ENCODE assay signal across 10 cellular contexts in the genomic region with DNA sequence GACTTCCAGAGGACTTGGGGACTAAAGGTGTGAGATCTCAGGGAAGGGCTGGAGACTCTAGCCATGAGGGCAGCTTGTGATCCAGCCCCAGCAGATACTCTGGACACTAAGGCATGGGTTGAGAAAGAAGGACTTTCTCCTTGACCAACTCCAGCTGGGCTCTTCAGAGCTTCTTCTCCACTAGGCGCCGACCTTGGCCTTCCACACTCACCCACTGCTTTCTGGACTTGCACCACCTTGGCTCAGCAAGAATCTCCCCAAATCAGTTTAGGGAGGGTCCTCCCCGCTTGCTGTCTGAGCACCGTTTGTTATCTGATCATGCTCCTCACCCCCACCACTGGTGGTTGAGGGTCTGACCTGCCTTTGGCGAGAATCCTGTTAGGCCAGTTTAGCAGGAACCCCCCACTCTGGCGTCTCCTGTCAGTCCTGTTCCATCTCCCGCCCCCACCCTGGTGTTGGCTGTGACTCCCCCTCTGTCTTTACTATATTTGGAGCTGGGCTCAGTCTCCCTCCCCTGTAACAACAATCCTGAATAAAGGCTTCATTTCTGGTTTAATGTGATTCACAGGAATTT. TPM values are rescaled to one million over a fixed set of nuclear protein-coding genes. Genes with fewer than 3 reads are reported as not detected.
DNase-seq lines count a peak whose midpoint lies in the region; ATAC-seq, FAIRE-seq and TF ChIP-seq lines count a peak whose summit lies in the region.
"Not testable (repeated sequence)": the region's sequence is repeated elsewhere in the genome, so short reads cannot be mapped to it uniquely, and the experiment has no call there.
"Had no signal": no experiment of that assay in that cellular context is flagged by ENCODE, and none has a peak within 500 bp of the region (broad histone marks: within the 10 kb centered on the region; RNA-seq: fewer than 3 reads in every experiment).

No MANE protein-coding gene starts in this region.

- H3K27me3 Mint-ChIP-seq in activated CD4-positive, alpha-beta T cell treated with anti-CD3 and anti-CD28 coated beads, Interleukin-2, amount 10 ng/mL, durations not matched to agents 7 days and 5 days; activated T-cell treated with anti-CD3 and anti-CD28 coated beads, Interleukin-2, amount 50 U/mL, for 72 hours (ENCODE audit: low read depth); central memory CD8-positive, alpha-beta T cell; osteocyte (ENCODE audit: unreplicated experiment); type B pancreatic cell: not testable (repeated sequence)

- POLR2A ChIA-PET in activated CD4-positive, alpha-beta T cell treated with anti-CD3 and anti-CD28 coated beads, Interleukin-2, amount 10 ng/mL, durations not matched to agents 7 days and 5 days (lab: Charles Lee) = not testable (repeated sequence)
- POLR2A ChIA-PET in HepG2 (lab: Yijun Ruan, JAX) = interaction anchor here (0.8 kb wide), 1 partner anchor 36 kb away, joined by 3 read pairs; no protein-coding TSS in a partner anchor

- peaks cover 14 to 37% of the 10 kb centered on the region in 2 experiments; a peak in 4 of 5 replicates for H3K36me3 ChIP-seq in HepG2 (replicated peaks in 1 of 2; ENCODE audit: control insufficient read depth in 1 of 2, insufficient read depth in 2 of 2, low read length in 2 of 2)

- in situ Hi-C loops in HepG2 (cut with HindIII; ENCODE audit: extremely low pct_ligation_motif_present, low pct_unique_long_range_greater_than_20kb) = loop anchor here (10.0 kb wide), 1 partner anchor 84 kb away; no protein-coding TSS in a partner anchor

- H3K27ac Mint-ChIP-seq in activated CD4-positive, alpha-beta T cell treated with anti-CD3 and anti-CD28 coated beads, Interleukin-2, amount 10 ng/mL, durations not matched to agents 7 days and 5 days = peak overlapping the region; percentile 42
- peak overlapping the region; percentile 89 for H3K27ac Mint-ChIP-seq in activated T-cell treated with anti-CD3 and anti-CD28 coated beads, Interleukin-2, amount 50 U/mL, for 72 hours
- H3K27ac Mint-ChIP-seq in central memory CD8-positive, alpha-beta T cell (ENCODE audit: low read depth) = peak overlapping the region; percentile 65
- not testable (repeated sequence) for H3K27ac Mint-ChIP-seq in osteocyte (ENCODE audit: unreplicated experiment)
- peak overlapping the region; percentile 56 for H3K27ac Mint-ChIP-seq in type B pancreatic cell

- H2AFZ ChIP-seq in HepG2 (ENCODE audit: low read length) = not testable (repeated sequence)

- FAIRE-seq in HepG2 (lab: Jason Lieb, UNC) = not testable (repeated sequence)

- peak overlapping the region; percentile 59 for H3K27ac ChIP-seq in HepG2 (ENCODE audit: extremely low read length, insufficient read depth, low read length)

- peaks cover 62% of the 10 kb centered on the region for H3K36me3 Mint-ChIP-seq in activated CD4-positive, alpha-beta T cell treated with anti-CD3 and anti-CD28 coated beads, Interleukin-2, amount 10 ng/mL, durations not matched to agents 7 days and 5 days (ENCODE audit: low read depth)
- H3K36me3 Mint-ChIP-seq in activated T-cell treated with anti-CD3 and anti-CD28 coated beads, Interleukin-2, amount 50 U/mL, for 72 hours (ENCODE audit: insufficient read depth in 2 of 2) = peaks cover 9 to 13% of the 10 kb centered on the region in 2 donors
- peaks cover 38% of the 10 kb centered on the region for H3K36me3 Mint-ChIP-seq in central memory CD8-positive, alpha-beta T cell (ENCODE audit: insufficient read depth)
- H3K36me3 Mint-ChIP-seq in osteocyte (ENCODE audit: unreplicated experiment) (peaks cover 61% of the 10 kb centered on the region), type B pancreatic cell (peaks cover 34% of the 10 kb centered on the region)

- CTCF ChIA-PET in activated CD4-positive, alpha-beta T cell treated with anti-CD3 and anti-CD28 coated beads, Interleukin-2, amount 10 ng/mL, durations not matched to agents 7 days and 5 days (lab: Charles Lee) = interaction anchor here (3.6 kb wide), 1 partner anchor 10 kb away, joined by 14 read pairs; the partner anchor contains the start of gene APOL2
- CTCF ChIA-PET in HepG2 (lab: Yijun Ruan, JAX; ENCODE audit: low intra/inter-chr PET ratio, low total read pairs) = not testable (repeated sequence)

- peak overlapping the region; percentile 32; the same call in 1 of the 2 replicates for H3K4me2 ChIP-seq in HepG2 (ENCODE audit: low read depth, low read length)

- TF ChIP-seq POLR2A in HepG2 (IDR thresholded peaks at IDR 0.05; ENCODE audit: insufficient read depth in 1 of 2, low read depth in 2 of 2, low read length in 2 of 2) = not testable (repeated sequence)

- H3K4me1 ChIP-seq in HepG2 (ENCODE audit: insufficient read depth, low read length) = peaks cover 65% of the 10 kb centered on the region

- peak overlapping the region; percentile 1; the same call in 1 of the 2 replicates for H3K9ac ChIP-seq in HepG2 (ENCODE audit: insufficient read depth, low read depth, low read length)

- TF ChIP-seq RAD21 in HepG2 (CRISPR knock-in tag; IDR thresholded peaks at IDR 0.05) = not testable (repeated sequence)

- TF ChIP-seq CTCF in HepG2 (CRISPR knock-in tag; IDR thresholded peaks at IDR 0.05); osteocyte (IDR thresholded peaks at IDR 0.05); type B pancreatic cell (conservative IDR thresholded peaks at IDR 0.05): not testable (repeated sequence)

- not testable (repeated sequence) for TF ChIP-seq EP300 in HepG2 (IDR thresholded peaks at IDR 0.05; ENCODE audit: low read depth in 2 of 2, low read length in 2 of 2); HepG2 (CRISPR knock-in tag; IDR thresholded peaks at IDR 0.05; ENCODE audit: borderline replicate concordance)

- H3K9me3 ChIP-seq in HepG2 (ENCODE audit: low read length) = not testable (repeated sequence)

- 88% methylated on average over 7 of the region's 7 CpGs for WGBS in HepG2 (ENCODE audit: low lambda C conversion rate)

- not testable (repeated sequence) for H4K20me1 ChIP-seq in HepG2 (ENCODE audit: insufficient read depth, low read length)

- intact Hi-C loops in HepG2 (cut with micrococcal nuclease; ENCODE audit: unreplicated experiment) = not testable (repeated sequence)

- ATAC-seq in activated T-cell treated with anti-CD3 and anti-CD28 coated beads, Interleukin-2, amount 50 U/mL, for 72 hours (replicated peaks in 1 of 2); central memory CD8-positive, alpha-beta T cell (replicated peaks; ENCODE audit: extremely low read depth, poor library complexity, severe bottlenecking); HepG2: not testable (repeated sequence)

- H3K9me3 Mint-ChIP-seq in activated CD4-positive, alpha-beta T cell treated with anti-CD3 and anti-CD28 coated beads, Interleukin-2, amount 10 ng/mL, durations not matched to agents 7 days and 5 days; activated T-cell treated with anti-CD3 and anti-CD28 coated beads, Interleukin-2, amount 50 U/mL, for 72 hours; central memory CD8-positive, alpha-beta T cell; osteocyte (ENCODE audit: unreplicated experiment); type B pancreatic cell: not testable (repeated sequence)

- not testable (repeated sequence) for H3K4me3 Mint-ChIP-seq in activated CD4-positive, alpha-beta T cell treated with anti-CD3 and anti-CD28 coated beads, Interleukin-2, amount 10 ng/mL, durations not matched to agents 7 days and 5 days; activated T-cell treated with anti-CD3 and anti-CD28 coated beads, Interleukin-2, amount 50 U/mL, for 72 hours; central memory CD8-positive, alpha-beta T cell; osteocyte (ENCODE audit: unreplicated experiment)
- peak overlapping the region; percentile 50 for H3K4me3 Mint-ChIP-seq in type B pancreatic cell

- not testable (repeated sequence) for H3K27me3 ChIP-seq in HepG2 (ENCODE audit: control insufficient read depth in 1 of 2, insufficient read depth in 2 of 2, low read length in 2 of 2)

- BruUV-seq in HepG2 (replicated peaks; lab: Mats Ljungman, UMichigan) = not testable (repeated sequence)

- peaks cover 18% of the 10 kb centered on the region for H3K4me1 Mint-ChIP-seq in activated CD4-positive, alpha-beta T cell treated with anti-CD3 and anti-CD28 coated beads, Interleukin-2, amount 10 ng/mL, durations not matched to agents 7 days and 5 days
- peaks cover 18% of the 10 kb centered on the region for H3K4me1 Mint-ChIP-seq in activated T-cell treated with anti-CD3 and anti-CD28 coated beads, Interleukin-2, amount 50 U/mL, for 72 hours (ENCODE audit: low read depth)
- peaks cover 26% of the 10 kb centered on the region for H3K4me1 Mint-ChIP-seq in central memory CD8-positive, alpha-beta T cell
- not testable (repeated sequence) for H3K4me1 Mint-ChIP-seq in osteocyte (ENCODE audit: unreplicated experiment)
- H3K4me1 Mint-ChIP-seq in type B pancreatic cell (ENCODE audit: unreplicated experiment) = peaks cover 22% of the 10 kb centered on the region

- not testable (repeated sequence) for H3K4me3 ChIP-seq in HepG2 (replicated peaks in 1 of 3; ENCODE audit: insufficient read depth in 1 of 3, low read depth in 2 of 3, low read length in 3 of 3)

- not testable (repeated sequence) for H3K79me2 ChIP-seq in HepG2 (ENCODE audit: insufficient read depth, low read length)

- not testable (repeated sequence) for DNase-seq in activated CD4-positive, alpha-beta T cell treated with anti-CD3 and anti-CD28 coated beads, Interleukin-2, amount 10 ng/mL, durations not matched to agents 7 days and 5 days; activated T-cell treated with anti-CD3 and anti-CD28 coated beads, Interleukin-2, amount 50 U/mL, for 72 hours; central memory CD8-positive, alpha-beta T cell (ENCODE audit: low spot score in 2 of 2); HepG2 (ENCODE audit: low spot score); type B pancreatic cell (ENCODE audit: extremely low spot score, unreplicated experiment)
- peak; percentile 75 for DNase-seq in osteocyte (ENCODE audit: extremely low spot score, unreplicated experiment)

RNA-seq across cellular contexts. Expression of gene APOL2, which starts 10.4 kb away (rescaled TPM):
- total RNA-seq in activated CD4-positive, alpha-beta T cell treated with anti-CD3 and anti-CD28 coated beads, Interleukin-2, amount 10 ng/mL, durations not matched to agents 7 days and 5 days = 10 to 100 TPM; 77.0 to 85.4 TPM
- total RNA-seq in activated T-cell treated with anti-CD3 and anti-CD28 coated beads, Interleukin-2, amount 50 U/mL, for 72 hours = 10 to 100 TPM; 64.5 to 69.5 TPM
- total RNA-seq in HepG2 (2016; rRNA removed; fragmentation: Illumina TruSeq; extraction: Trizol) = 28.7 and 34.3 TPM in 2 replicates
- total RNA-seq in HepG2 (2016; cell fraction: cytosol; rRNA removed; fragmentation: Illumina TruSeq; extraction: Trizol; ENCODE audit: low read depth) = 2.5 and 3.6 TPM in 2 replicates
- total RNA-seq in HepG2 (2016; cell fraction: insoluble cytoplasmic fraction; rRNA removed; fragmentation: Illumina TruSeq; extraction: Trizol) = 27.0 and 29.3 TPM in 2 replicates
- total RNA-seq in HepG2 (2016; cell fraction: membrane; rRNA removed; fragmentation: Illumina TruSeq; extraction: Trizol) = 8.2 and 9.0 TPM in 2 replicates
- 16.8 and 21.4 TPM in 2 replicates for total RNA-seq in HepG2 (2016; cell fraction: nucleus; rRNA removed; fragmentation: Illumina TruSeq; extraction: Trizol)
- polyA plus RNA-seq in HepG2 (2011; rRNA removed) = 51.2 and 94.4 TPM in 2 replicates
- polyA plus RNA-seq in HepG2 (2011; cell fraction: cytosol; rRNA removed) = 53.4 and 72.6 TPM in 2 replicates
- 195 and 245 TPM in 2 replicates for polyA plus RNA-seq in HepG2 (2011; cell fraction: nucleus; rRNA removed)
- 58.3 and 88.7 TPM in 2 replicates for polyA plus RNA-seq in HepG2 (2012)
- polyA plus RNA-seq in HepG2 (2016; cell fraction: cytosol; fragmentation: Illumina TruSeq; extraction: Trizol; ENCODE audit: low read depth) = 1.8 TPM in 2 replicates
- 20.2 and 26.3 TPM in 2 replicates for polyA plus RNA-seq in HepG2 (2016; cell fraction: insoluble cytoplasmic fraction; fragmentation: Illumina TruSeq; extraction: Trizol; ENCODE audit: low read depth)
- polyA plus RNA-seq in HepG2 (2016; cell fraction: membrane; fragmentation: Illumina TruSeq; extraction: Trizol; ENCODE audit: low read depth) = 4.4 and 5.1 TPM in 2 replicates
- 31.6 and 34.2 TPM in 2 replicates for polyA plus RNA-seq in HepG2 (2016; cell fraction: nucleus; fragmentation: Illumina TruSeq; extraction: Trizol; ENCODE audit: insufficient read depth, low read depth)
- 34.5 and 120 TPM in 2 replicates for polyA minus RNA-seq in HepG2 (2011; rRNA and poly(A)+ RNA removed; ENCODE audit: low replicate concordance)
- 39.4 and 67.2 TPM in 2 replicates for polyA minus RNA-seq in HepG2 (2011; cell fraction: cytosol; rRNA and poly(A)+ RNA removed)
- polyA minus RNA-seq in HepG2 (2011; cell fraction: nucleus; rRNA and poly(A)+ RNA removed) = 44.7 and 77.3 TPM in 2 replicates
- total RNA-seq in osteocyte = 53.5 and 59.9 TPM in 2 replicates
- 23.7 and 30.4 TPM in 2 replicates for total RNA-seq in type B pancreatic cell (ENCODE audit: low replicate concordance)

RNA-seq across cellular contexts. Expression of gene APOL1, which starts 24.0 kb away (rescaled TPM):
- total RNA-seq in activated CD4-positive, alpha-beta T cell treated with anti-CD3 and anti-CD28 coated beads, Interleukin-2, amount 10 ng/mL, durations not matched to agents 7 days and 5 days = 10 to 100 TPM; 50.9 to 60.0 TPM
- 10 to 100 TPM; 32.7 to 44.5 TPM for total RNA-seq in activated T-cell treated with anti-CD3 and anti-CD28 coated beads, Interleukin-2, amount 50 U/mL, for 72 hours
- total RNA-seq in HepG2 (2016; rRNA removed; fragmentation: Illumina TruSeq; extraction: Trizol) (11.2 and 20.3 TPM in 2 replicates), osteocyte (16.2 and 19.5 TPM in 2 replicates), type B pancreatic cell (ENCODE audit: low replicate concordance) (5.4 and 6.8 TPM in 2 replicates)
- total RNA-seq in HepG2 (2016; cell fraction: cytosol; rRNA removed; fragmentation: Illumina TruSeq; extraction: Trizol; ENCODE audit: low read depth) = 2.3 and 2.8 TPM in 2 replicates
- total RNA-seq in HepG2 (2016; cell fraction: insoluble cytoplasmic fraction; rRNA removed; fragmentation: Illumina TruSeq; extraction: Trizol) = 10.1 and 20.9 TPM in 2 replicates
- total RNA-seq in HepG2 (2016; cell fraction: membrane; rRNA removed; fragmentation: Illumina TruSeq; extraction: Trizol) = 3.2 and 3.4 TPM in 2 replicates
- 19.4 and 20.3 TPM in 2 replicates for total RNA-seq in HepG2 (2016; cell fraction: nucleus; rRNA removed; fragmentation: Illumina TruSeq; extraction: Trizol)
- polyA plus RNA-seq in HepG2 (2011; rRNA removed) = 75.0 and 124 TPM in 2 replicates
- 57.2 and 84.6 TPM in 2 replicates for polyA plus RNA-seq in HepG2 (2011; cell fraction: cytosol; rRNA removed)
- 110 and 144 TPM in 2 replicates for polyA plus RNA-seq in HepG2 (2011; cell fraction: nucleus; rRNA removed)
- 126 and 159 TPM in 2 replicates for polyA plus RNA-seq in HepG2 (2012)
- 2.5 and 2.9 TPM in 2 replicates for polyA plus RNA-seq in HepG2 (2016; cell fraction: cytosol; fragmentation: Illumina TruSeq; extraction: Trizol; ENCODE audit: low read depth)
- polyA plus RNA-seq in HepG2 (2016; cell fraction: insoluble cytoplasmic fraction; fragmentation: Illumina TruSeq; extraction: Trizol; ENCODE audit: low read depth) = 12.0 and 13.0 TPM in 2 replicates
- 3.3 and 3.8 TPM in 2 replicates for polyA plus RNA-seq in HepG2 (2016; cell fraction: membrane; fragmentation: Illumina TruSeq; extraction: Trizol; ENCODE audit: low read depth)
- 37.3 and 42.3 TPM in 2 replicates for polyA plus RNA-seq in HepG2 (2016; cell fraction: nucleus; fragmentation: Illumina TruSeq; extraction: Trizol; ENCODE audit: insufficient read depth, low read depth)
- 2.0 and 61.9 TPM in 2 replicates for polyA minus RNA-seq in HepG2 (2011; rRNA and poly(A)+ RNA removed; ENCODE audit: low replicate concordance)
- 61.5 and 88.3 TPM in 2 replicates for polyA minus RNA-seq in HepG2 (2011; cell fraction: cytosol; rRNA and poly(A)+ RNA removed)
- polyA minus RNA-seq in HepG2 (2011; cell fraction: nucleus; rRNA and poly(A)+ RNA removed) = 34.2 and 54.7 TPM in 2 replicates
- total RNA-seq: GM23338, H7 had no signal

RNA-seq across cellular contexts. Expression of gene APOL4, which starts 27.3 kb away (rescaled TPM):
- under 1 TPM; 0.54 to 0.57 TPM for total RNA-seq in activated CD4-positive, alpha-beta T cell treated with anti-CD3 and anti-CD28 coated beads, Interleukin-2, amount 10 ng/mL, durations not matched to agents 7 days and 5 days
- 1 to 10 TPM in 1 of 2 donors, under 1 TPM in 1; 0.99 to 2.7 TPM for total RNA-seq in activated T-cell treated with anti-CD3 and anti-CD28 coated beads, Interleukin-2, amount 50 U/mL, for 72 hours
- 0.45 and 0.77 TPM in 2 replicates for total RNA-seq in HepG2 (2016; rRNA removed; fragmentation: Illumina TruSeq; extraction: Trizol)
- not detected in 2 replicates for total RNA-seq in HepG2 (2016; cell fraction: cytosol; rRNA removed; fragmentation: Illumina TruSeq; extraction: Trizol; ENCODE audit: low read depth)
- total RNA-seq in HepG2 (2016; cell fraction: insoluble cytoplasmic fraction; rRNA removed; fragmentation: Illumina TruSeq; extraction: Trizol) = 0.54 and 0.76 TPM in 2 replicates
- 0.15 and 0.45 TPM in 2 replicates for total RNA-seq in HepG2 (2016; cell fraction: membrane; rRNA removed; fragmentation: Illumina TruSeq; extraction: Trizol)
- 0.78 and 0.91 TPM in 2 replicates for total RNA-seq in HepG2 (2016; cell fraction: nucleus; rRNA removed; fragmentation: Illumina TruSeq; extraction: Trizol)
- 2.8 and 4.9 TPM in 2 replicates for polyA plus RNA-seq in HepG2 (2011; rRNA removed)
- 1.8 and 3.0 TPM in 2 replicates for polyA plus RNA-seq in HepG2 (2011; cell fraction: cytosol; rRNA removed)
- 5.6 and 9.1 TPM in 2 replicates for polyA plus RNA-seq in HepG2 (2011; cell fraction: nucleus; rRNA removed)
- polyA plus RNA-seq in HepG2 (2012) = 3.2 and 7.5 TPM in 2 replicates
- 0.06 and 0.10 TPM in 2 replicates for polyA plus RNA-seq in HepG2 (2016; cell fraction: cytosol; fragmentation: Illumina TruSeq; extraction: Trizol; ENCODE audit: low read depth)
- 0.57 and 0.62 TPM in 2 replicates for polyA plus RNA-seq in HepG2 (2016; cell fraction: insoluble cytoplasmic fraction; fragmentation: Illumina TruSeq; extraction: Trizol; ENCODE audit: low read depth)
- polyA plus RNA-seq in HepG2 (2016; cell fraction: membrane; fragmentation: Illumina TruSeq; extraction: Trizol; ENCODE audit: low read depth) = 0.11 and 0.16 TPM in 2 replicates
- 0.96 and 1.2 TPM in 2 replicates for polyA plus RNA-seq in HepG2 (2016; cell fraction: nucleus; fragmentation: Illumina TruSeq; extraction: Trizol; ENCODE audit: insufficient read depth, low read depth)
- polyA minus RNA-seq in HepG2 (2011; rRNA and poly(A)+ RNA removed; ENCODE audit: low replicate concordance) = 1.5 TPM in 1 of 2 replicates, not detected in the other
- polyA minus RNA-seq in HepG2 (2011; cell fraction: cytosol; rRNA and poly(A)+ RNA removed) = 0.70 and 1.5 TPM in 2 replicates
- 0.90 and 2.7 TPM in 2 replicates for polyA minus RNA-seq in HepG2 (2011; cell fraction: nucleus; rRNA and poly(A)+ RNA removed)
- 0.13 TPM in 1 of 2 replicates, not detected in the other for total RNA-seq in osteocyte
- total RNA-seq in type B pancreatic cell (ENCODE audit: low replicate concordance) = 0.67 and 1.4 TPM in 2 replicates
- total RNA-seq: CD8-positive, alpha-beta T cell; GM23338; H7 had no signal
- polyA plus RNA-seq: A549, GM23338 had no signal
